In genomic region chr13:85170372-85170771, GRCh38 we compare ENCODE assay signal across 10 cellular contexts.
"Had no signal": no experiment of that assay in that cellular context is flagged by ENCODE, and none has a peak within 500 bp of the region (broad histone marks: within the 10 kb centered on the region; RNA-seq: fewer than 3 reads in every experiment).

No MANE protein-coding gene starts in this region.

- ATAC-seq: left lung; stimulated activated naive CD8-positive, alpha-beta T cell treated with anti-CD3 and anti-CD28 coated beads, Interleukin-15, amount 100 ng/mL, for 72 hours had no signal

- DNase-seq: activated CD4-positive, alpha-beta T cell treated with anti-CD3 and anti-CD28 coated beads for 1 hour; activated CD4-positive, alpha-beta T cell treated with anti-CD3 and anti-CD28 coated beads, Interleukin-2, amount 50 U/mL, for 4 hours; activated naive CD4-positive, alpha-beta T cell treated with anti-CD3 and anti-CD28 coated beads, Interleukin-2, amount 50 U/mL, for 16 hours; activated T-cell treated with anti-CD3 and anti-CD28 coated beads for 4 hours; left lung; naive B cell; sigmoid colon; spleen; stimulated activated naive CD8-positive, alpha-beta T cell treated with anti-CD3 and anti-CD28 coated beads, Interleukin-15, amount 100 ng/mL, for 72 hours; upper lobe of left lung had no signal
